Comparison of ENCODE assay signal across 8 cellular contexts in genomic region chr1:224434447-224435317, GRCh38. TPM values are rescaled to one million over a fixed set of nuclear protein-coding genes. Genes with fewer than 3 reads are reported as not detected.
DNase-seq lines count a peak whose midpoint lies in the region; ATAC-seq and TF ChIP-seq lines count a peak whose summit lies in the region.

Gene WDR26 (minus strand): TSS chr1:224434797.

- no peaks in the 10 kb centered on the region for H3K27me3 ChIP-seq in upper lobe of right lung

- no peak for TF ChIP-seq CTCF in GM13976 (IDR thresholded peaks at IDR 0.05; ENCODE audit: borderline replicate concordance, control extremely low read depth, extremely low read depth, insufficient read depth, missing control alignments)
- no peak for TF ChIP-seq CTCF in upper lobe of right lung (IDR thresholded peaks at IDR 0.05)

- ATAC-seq in HG02759 (IDR thresholded peaks at IDR 0.05; ENCODE audit: unreplicated experiment) (peak; percentile 92), left cardiac atrium (peak; percentile 86 to 87), upper lobe of right lung (peak; percentile 86)

- intact Hi-C loops in left cardiac atrium (cut with DNase I) (no loop called here), posterior vena cava (cut with DNase I) (no loop called here), upper lobe of right lung (cut with DNase I) (no loop called here)

- in situ Hi-C loops in GM13976 (cut with MboI; ENCODE audit: low sequenced_read_pairs, unreplicated experiment) = no loop called here

- no peaks in the 10 kb centered on the region for H3K9me3 ChIP-seq in upper lobe of right lung

- peak; percentile 96 for DNase-seq in GM13976 (ENCODE audit: low spot score)
- peak; percentile 70 for DNase-seq in NCI-H128 (lab: John Stamatoyannopoulos, UW; ENCODE audit: unreplicated experiment)
- DNase-seq in T-helper 1 cell = peak; percentile 70 to 89 (median 81)
- peak; percentile 81 for DNase-seq in left cardiac atrium
- DNase-seq in posterior vena cava (ENCODE audit: low spot score) = peak; percentile 92
- peak; percentile 89 for DNase-seq in upper lobe of right lung

- WGBS in adipose tissue, 3 donors = 0 to 1% (median 0%) methylated on average over 36 to 54 of the region's 70 CpGs

- peaks cover 10% of the 10 kb centered on the region for H3K36me3 ChIP-seq in upper lobe of right lung

- peak within 1 kb of the TSS; percentile 92 for H3K27ac ChIP-seq in adipose tissue (ENCODE audit: low read depth, low read length)
- H3K27ac ChIP-seq in upper lobe of right lung = peak within 1 kb of the TSS; percentile 98

- H3K4me1 ChIP-seq in upper lobe of right lung = peaks cover 39% of the 10 kb centered on the region

- H3K4me3 ChIP-seq in upper lobe of right lung = peak within 1 kb of the TSS; percentile 86

RNA-seq across cellular contexts. Expression of gene WDR26, which starts in this region (rescaled TPM):
- 10 to 100 TPM; 13.0 to 44.4 (median 37.8) TPM for polyA plus RNA-seq in adipose tissue
- total RNA-seq in left cardiac atrium = 10 to 100 TPM; 54.3 to 67.4 TPM
- 10 to 100 TPM; 68.6 to 72.8 TPM for total RNA-seq in posterior vena cava
- 96.1 TPM for total RNA-seq in upper lobe of right lung

Comparison
In these comparisons a context has a peak if more than half of its experiments do, and no peak if none do; other contexts are left out.
1. Peak in every context shown above with its lines: DNase-seq, ATAC-seq, H3K4me3 ChIP-seq and H3K27ac ChIP-seq.